In the genomic region with DNA sequence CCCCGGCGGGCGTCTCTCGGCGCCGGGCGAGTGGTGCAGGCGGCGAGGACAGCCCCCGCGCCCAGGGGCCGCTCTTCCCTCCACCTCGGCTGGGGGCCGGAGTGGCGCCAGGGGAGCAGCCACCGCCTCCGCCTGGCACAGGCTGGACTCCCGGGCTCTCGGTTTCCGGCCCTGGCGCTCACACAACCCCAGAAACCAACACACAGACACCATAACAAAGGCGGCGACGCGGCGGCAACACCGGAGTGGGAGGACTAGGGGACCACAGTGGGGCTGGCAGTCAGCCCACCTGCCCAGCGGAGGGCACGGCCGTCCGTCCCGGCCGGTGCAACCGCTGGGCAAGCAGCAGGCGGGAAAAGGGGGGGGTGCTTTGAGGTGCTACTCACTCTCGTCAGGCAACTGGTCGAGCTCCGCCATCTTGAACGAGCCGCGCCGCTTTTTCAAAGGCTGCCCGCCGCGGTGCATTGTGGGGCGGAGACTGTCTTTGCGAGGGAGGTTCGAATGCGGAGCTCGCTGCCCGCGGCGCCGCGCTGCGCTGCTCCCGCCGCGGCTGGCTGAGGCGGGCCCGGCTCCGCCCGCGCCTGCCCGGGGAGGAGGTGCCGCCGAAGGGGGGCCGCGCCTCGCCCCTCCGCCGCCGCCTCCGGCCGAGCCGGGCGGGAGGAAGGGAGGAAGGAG, we compare ENCODE assay signal across 8 cellular contexts. TPM values are rescaled to one million over a fixed set of nuclear protein-coding genes. Genes with fewer than 3 reads are reported as not detected.
DNase-seq lines count a peak whose midpoint lies in the region; ATAC-seq, FAIRE-seq and TF ChIP-seq lines count a peak whose summit lies in the region.

A gene with protein sequence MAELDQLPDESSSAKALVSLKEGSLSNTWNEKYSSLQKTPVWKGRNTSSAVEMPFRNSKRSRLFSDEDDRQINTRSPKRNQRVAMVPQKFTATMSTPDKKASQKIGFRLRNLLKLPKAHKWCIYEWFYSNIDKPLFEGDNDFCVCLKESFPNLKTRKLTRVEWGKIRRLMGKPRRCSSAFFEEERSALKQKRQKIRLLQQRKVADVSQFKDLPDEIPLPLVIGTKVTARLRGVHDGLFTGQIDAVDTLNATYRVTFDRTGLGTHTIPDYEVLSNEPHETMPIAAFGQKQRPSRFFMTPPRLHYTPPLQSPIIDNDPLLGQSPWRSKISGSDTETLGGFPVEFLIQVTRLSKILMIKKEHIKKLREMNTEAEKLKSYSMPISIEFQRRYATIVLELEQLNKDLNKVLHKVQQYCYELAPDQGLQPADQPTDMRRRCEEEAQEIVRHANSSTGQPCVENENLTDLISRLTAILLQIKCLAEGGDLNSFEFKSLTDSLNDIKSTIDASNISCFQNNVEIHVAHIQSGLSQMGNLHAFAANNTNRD (minus strand): TSS at position 442 of the 675 bp plus-strand sequence. CDS start 25 bp downstream, at position 417.

- TF ChIP-seq CTCF in D721Med (IDR thresholded peaks at IDR 0.05; ENCODE audit: insufficient read depth, missing control alignments): no peak
- 0 out of 2 replicates have a peak, but pooled peaks have one; percentile 24 for TF ChIP-seq CTCF in OCI-LY3 (IDR thresholded peaks at IDR 0.05; ENCODE audit: low read depth, low read length)
- TF ChIP-seq CTCF in mucosa of descending colon (IDR thresholded peaks at IDR 0.05): no peak

- peaks cover 51% of the 10 kb centered on the region for H3K79me2 ChIP-seq in OCI-LY3 (ENCODE audit: low read length)

- peaks cover 13% of the 10 kb centered on the region; the same call in 1 of the 2 replicates for H4K20me1 ChIP-seq in OCI-LY3 (ENCODE audit: insufficient read depth, low read length)

- H3K4me3 ChIP-seq in HUES64 (ENCODE audit: low read length) (peak within 1 kb of the TSS; percentile 97), OCI-LY3 (ENCODE audit: low read length) (peak within 1 kb of the TSS; percentile 95), mucosa of descending colon (peak within 1 kb of the TSS; percentile 95)

- H3K9ac ChIP-seq in HUES64 (ENCODE audit: low read depth, low read length): peak within 1 kb of the TSS; percentile 98
- H3K9ac ChIP-seq in OCI-LY3 (ENCODE audit: low read length): peak within 1 kb of the TSS; percentile 99

- H2AFZ ChIP-seq in OCI-LY3 (ENCODE audit: low read depth, low read length): peak within 1 kb of the TSS; percentile 95

- DNase-seq in D721Med (ENCODE audit: insufficient read length, low spot score): peak; percentile 68
- DNase-seq in activated CD8-positive, alpha-beta memory T cell treated with anti-CD3 and anti-CD28 coated beads, Interleukin-2, amount 50 U/mL, for 48 hours: peak; percentile 96
- peak; percentile 55 for DNase-seq in epithelial cell of prostate (ENCODE audit: low read depth, low spot score)
- peak; percentile 92 to 96 (median 96) for DNase-seq in mucosa of descending colon
- peak; percentile 90 to 92 for DNase-seq in stimulated activated CD8-positive, alpha-beta memory T cell treated with anti-CD3 and anti-CD28 coated beads, Interleukin-2, amount 100 ng/mL, for 48 hours (ENCODE audit: low read depth in 2 of 2)

- peak within 1 kb of the TSS; percentile 91 for H3K4me2 ChIP-seq in OCI-LY3 (ENCODE audit: low read length)

- H3K27me3 ChIP-seq in HUES64 (ENCODE audit: insufficient read depth, low read length) (peaks cover 18% of the 10 kb centered on the region), OCI-LY3 (ENCODE audit: low read depth, low read length) (no peaks in the 10 kb centered on the region)

- intact Hi-C loops in mucosa of descending colon (cut with DNase I, micrococcal nuclease): no loop called here

- H3K4me1 ChIP-seq in HUES64 (ENCODE audit: insufficient read depth, low read length) (peaks cover 32% of the 10 kb centered on the region), OCI-LY3 (ENCODE audit: low read length) (peaks cover 22% of the 10 kb centered on the region), mucosa of descending colon (ENCODE audit: low read depth) (peaks cover 9% of the 10 kb centered on the region)

- no peaks in the 10 kb centered on the region for H3K36me3 ChIP-seq in HUES64 (ENCODE audit: insufficient read depth, low read length)
- peaks cover 6% of the 10 kb centered on the region for H3K36me3 ChIP-seq in OCI-LY3 (replicated peaks; ENCODE audit: low read depth, low read length)
- no peaks in the 10 kb centered on the region for H3K36me3 ChIP-seq in mucosa of descending colon (ENCODE audit: low read depth)

- H3K27ac ChIP-seq in HUES64 (ENCODE audit: low read depth, low read length): peak within 1 kb of the TSS; percentile 95
- peak within 1 kb of the TSS; percentile 74 for H3K27ac ChIP-seq in OCI-LY3 (ENCODE audit: low read length)
- no peak within 1 kb of the TSS for H3K27ac ChIP-seq in epithelial cell of prostate

- ATAC-seq in GM21447 (IDR thresholded peaks at IDR 0.05; ENCODE audit: unreplicated experiment) (peak; percentile 79), mucosa of descending colon (peak; percentile 91)

- H3K9me3 ChIP-seq in HUES64 (ENCODE audit: insufficient read depth, low read depth, low read length): no peaks in the 10 kb centered on the region
- H3K9me3 ChIP-seq in OCI-LY3 (ENCODE audit: insufficient read depth, low read length): no peaks in the 10 kb centered on the region
- no peaks in the 10 kb centered on the region for H3K9me3 ChIP-seq in mucosa of descending colon

- FAIRE-seq in D721Med (lab: Jason Lieb, UNC): no peak

- under 1% methylated on average over 77 of the region's 77 CpGs for WGBS in HUES64

RNA-seq across cellular contexts. Expression of the gene that starts here (rescaled TPM):
- 10.8 TPM for polyA plus RNA-seq in HUES64 (2013, experiment 1 of 2)
- polyA plus RNA-seq in HUES64 (2013, experiment 2 of 2): 12.7 TPM
- total RNA-seq in mucosa of descending colon: 1 to 10 TPM; 3.8 to 4.5 (median 4.4) TPM
